Comparison of ENCODE assay signal across 1 cellular context in the genomic region with DNA sequence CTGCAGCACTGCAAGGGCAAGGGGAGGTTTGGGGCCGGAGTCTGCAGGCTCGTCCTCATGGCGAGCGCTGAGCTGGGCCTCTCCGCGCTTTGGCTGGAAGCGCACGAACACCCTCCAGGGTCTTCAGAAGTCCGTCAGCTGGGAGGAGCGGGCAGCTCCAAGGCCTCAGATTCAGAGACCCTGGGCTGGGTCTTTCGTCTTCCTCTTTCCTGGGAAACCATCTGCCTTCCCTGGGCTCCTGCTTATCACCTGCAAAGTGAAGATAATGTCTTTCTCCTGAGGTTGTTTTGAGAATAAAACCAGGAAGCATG.
TF ChIP-seq lines count a peak whose summit lies in the region.

No MANE protein-coding gene starts in this region.

TF ChIP-seq in GM23338, 12 proteins besides CTCF, POLR2A, EP300 and RAD21 (continued from another document):
- TF ChIP-seq EZH2 (IDR thresholded peaks at IDR 0.05; ENCODE audit: low read depth, unreplicated experiment) = no peak
